In genomic region chr9:126151031-126151670, GRCh38 we compare ENCODE assay signal across 9 cellular contexts.
DNase-seq lines count a peak whose midpoint lies in the region; ATAC-seq and TF ChIP-seq lines count a peak whose summit lies in the region.
"Had no signal": no experiment of that assay in that cellular context is flagged by ENCODE, and none has a peak within 500 bp of the region (broad histone marks: within the 10 kb centered on the region; RNA-seq: fewer than 3 reads in every experiment).

No MANE protein-coding gene starts in this region.

- no peak overlapping the region for H3K4me3 ChIP-seq in stomach

- no peak for TF ChIP-seq EP300 in stomach (IDR thresholded peaks at IDR 0.05)

- no peaks in the 10 kb centered on the region for H3K9me3 ChIP-seq in stomach

- intact Hi-C loops in stomach (cut with DNase I; ENCODE audit: low total_unique reads) = no loop called here

- H3K27me3 ChIP-seq in stomach = peaks cover 0 to 32% (median 10%) of the 10 kb centered on the region in 3 donors

- TF ChIP-seq POLR2A in stomach (IDR thresholded peaks at IDR 0.05) = no peak

- no peak overlapping the region for H3K27ac ChIP-seq in stomach

- WGBS in stomach, 5 donors = 50 to 66% (median 60%) methylated on average over 14 of the region's 14 CpGs

- ATAC-seq in esophagus mucosa = no peak

- H3K4me1 ChIP-seq in stomach = peaks cover 0 to 13% (median 0%) of the 10 kb centered on the region in 4 donors

- peak; percentile 6 for DNase-seq in M059J (ENCODE audit: low read depth)
- peak; percentile 62 for DNase-seq in NCI-H2227 (lab: John Stamatoyannopoulos, UW; ENCODE audit: unreplicated experiment)
- DNase-seq in fibroblast of peridontal ligament (ENCODE audit: extremely low read depth) = peak; percentile 9
- DNase-seq in stomach = peak; percentile 21
- no peak for DNase-seq in AML-193 (lab: John Stamatoyannopoulos, UW)
- DNase-seq in hepatic stellate cell (ENCODE audit: low spot score) = no peak
- DNase-seq: DND-41, KG1 had no signal

- TF ChIP-seq CTCF in stomach (IDR thresholded peaks at IDR 0.05) = no peak

- no peaks in the 10 kb centered on the region for H3K36me3 ChIP-seq in stomach

Comparison
In these comparisons a context has a peak if more than half of its experiments do, and no peak if none do; other contexts are left out.
1. DNase-seq: peak in M059J (single experiment), NCI-H2227 (single experiment), fibroblast of peridontal ligament (single experiment) and stomach (single experiment); none in AML-193 (0 of 2) and hepatic stellate cell (single experiment).